Comparison of ENCODE assay signal across 17 cellular contexts in genomic region chr19:14470031-14470876, GRCh38.
"Had no signal": no experiment of that assay in that cellular context is flagged by ENCODE, and none has a peak within 500 bp of the region (broad histone marks: within the 10 kb centered on the region; RNA-seq: fewer than 3 reads in every experiment).

No MANE protein-coding gene starts in this region.

- H3K4me1 Mint-ChIP-seq: endodermal cell had no signal

- ATAC-seq: activated CD8-positive, alpha-beta T cell treated with anti-CD3 and anti-CD28 coated beads, Interleukin-2, amount 10 ng/mL, durations not matched to agents 7 days and 5 days; gastroesophageal sphincter; heart right ventricle; left colon; pancreas; stimulated activated effector memory CD8-positive, alpha-beta T cell treated with anti-CD3 and anti-CD28 coated beads, Interleukin-12 subunit alpha, Interleukin-12 subunit beta, amount 100 ng/mL, for 72 hours had no signal

- H3K27ac ChIP-seq: cardiac muscle cell, dorsolateral prefrontal cortex, gastroesophageal sphincter, heart right ventricle, pancreas had no signal

- H3K9me3 ChIP-seq: gastroesophageal sphincter, heart right ventricle, pancreas had no signal

- H3K27me3 ChIP-seq: cardiac muscle cell, pancreas had no signal

- H3K27ac Mint-ChIP-seq: activated CD4-positive, alpha-beta T cell treated with anti-CD3 and anti-CD28 coated beads, Interleukin-2, amount 10 ng/mL, durations not matched to agents 24 days and 14 days; activated CD8-positive, alpha-beta T cell treated with anti-CD3 and anti-CD28 coated beads, Interleukin-2, amount 10 ng/mL, durations not matched to agents 7 days and 5 days; activated naive CD4-positive, alpha-beta T cell treated with anti-CD3 and anti-CD28 coated beads, Interleukin-2, amount 50 U/mL, for 24 hours; endodermal cell; stimulated activated effector memory CD8-positive, alpha-beta T cell treated with anti-CD3 and anti-CD28 coated beads, Interleukin-12 subunit alpha, Interleukin-12 subunit beta, amount 100 ng/mL, for 72 hours; T-helper 2 cell treated with Interferon-gamma antibody and Interleukin-4, amounts not matched to agents 5 μg/mL and 100 μg/mL, for 36 hours had no signal

- H3K4me3 Mint-ChIP-seq: activated CD4-positive, alpha-beta T cell treated with anti-CD3 and anti-CD28 coated beads, Interleukin-2, amount 10 ng/mL, durations not matched to agents 24 days and 14 days; activated CD8-positive, alpha-beta T cell treated with anti-CD3 and anti-CD28 coated beads, Interleukin-2, amount 10 ng/mL, durations not matched to agents 7 days and 5 days; activated naive CD4-positive, alpha-beta T cell treated with anti-CD3 and anti-CD28 coated beads, Interleukin-2, amount 50 U/mL, for 24 hours; endodermal cell; stimulated activated effector memory CD8-positive, alpha-beta T cell treated with anti-CD3 and anti-CD28 coated beads, Interleukin-12 subunit alpha, Interleukin-12 subunit beta, amount 100 ng/mL, for 72 hours; T-helper 2 cell treated with Interferon-gamma antibody and Interleukin-4, amounts not matched to agents 5 μg/mL and 100 μg/mL, for 36 hours had no signal

- H3K9me3 Mint-ChIP-seq: activated CD4-positive, alpha-beta T cell treated with anti-CD3 and anti-CD28 coated beads, Interleukin-2, amount 10 ng/mL, durations not matched to agents 24 days and 14 days; activated naive CD4-positive, alpha-beta T cell treated with anti-CD3 and anti-CD28 coated beads, Interleukin-2, amount 50 U/mL, for 24 hours; endodermal cell; stimulated activated effector memory CD8-positive, alpha-beta T cell treated with anti-CD3 and anti-CD28 coated beads, Interleukin-12 subunit alpha, Interleukin-12 subunit beta, amount 100 ng/mL, for 72 hours; T-helper 2 cell treated with Interferon-gamma antibody and Interleukin-4, amounts not matched to agents 5 μg/mL and 100 μg/mL, for 36 hours had no signal

- DNase-seq: activated CD4-positive, alpha-beta T cell treated with anti-CD3 and anti-CD28 coated beads, Interleukin-2, amount 10 ng/mL, durations not matched to agents 24 days and 14 days; activated CD4-positive, CD25-positive, alpha-beta regulatory T cell; activated CD8-positive, alpha-beta memory T cell treated with anti-CD3 and anti-CD28 coated beads, Interleukin-2, amount 50 U/mL, for 4 hours; activated CD8-positive, alpha-beta T cell treated with anti-CD3 and anti-CD28 coated beads, Interleukin-2, amount 10 ng/mL, durations not matched to agents 7 days and 5 days; activated effector memory CD4-positive, alpha-beta T cell treated with anti-CD3 and anti-CD28 coated beads, Interleukin-2, amount 50 U/mL, for 16 hours; activated T-cell treated with anti-CD3 and anti-CD28 coated beads, Interleukin-2, amount 50 U/mL, for 48 hours; dorsolateral prefrontal cortex; endodermal cell; heart right ventricle; left colon; stimulated activated CD4-positive, alpha-beta T cell treated with anti-CD3 and anti-CD28 coated beads, Interleukin-1b, Interleukin-23, amount 100 ng/mL, for 48 hours had no signal

- H3K4me3 ChIP-seq: cardiac muscle cell, dorsolateral prefrontal cortex, gastroesophageal sphincter, heart right ventricle, pancreas had no signal
